Comparison of ENCODE assay signal across 1 cellular context in the genomic region with DNA sequence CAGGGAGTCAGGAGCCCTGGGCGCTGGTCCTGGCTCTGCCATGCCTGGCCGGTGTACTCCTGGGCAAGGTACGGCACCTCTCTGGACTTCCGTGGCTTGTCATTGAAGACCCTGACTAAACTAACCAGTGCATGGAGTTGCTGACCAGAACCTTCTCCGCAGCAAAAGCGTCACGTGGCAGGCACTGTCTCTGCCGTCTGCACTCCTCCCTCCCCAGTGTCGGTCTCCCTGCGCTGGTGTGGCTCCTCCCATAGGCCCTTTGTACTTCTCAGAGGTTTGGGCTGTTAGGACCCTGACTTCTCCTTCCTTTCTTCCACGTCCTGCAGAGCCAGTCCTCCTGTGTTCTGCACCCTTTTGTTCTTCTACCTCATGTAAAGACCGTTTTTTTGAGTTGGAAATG.
TF ChIP-seq lines count a peak whose summit lies in the region.

No MANE protein-coding gene starts in this region.

TF ChIP-seq in H1, 55 proteins besides CTCF, POLR2A, EP300 and RAD21:
- TF ChIP-seq CBX8 (IDR thresholded peaks at IDR 0.05; ENCODE audit: borderline replicate concordance, low read depth, low read length) = no peak
- TF ChIP-seq, protein P1, sequence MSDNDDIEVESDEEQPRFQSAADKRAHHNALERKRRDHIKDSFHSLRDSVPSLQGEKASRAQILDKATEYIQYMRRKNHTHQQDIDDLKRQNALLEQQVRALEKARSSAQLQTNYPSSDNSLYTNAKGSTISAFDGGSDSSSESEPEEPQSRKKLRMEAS (IDR thresholded peaks at IDR 0.05) = peak; percentile 53
TF ChIP-seq in H1: peak in this region for 1.
